23 cellular contexts compared by ENCODE assay signal in genomic region chr4:188783606-188784157, GRCh38.
"Had no signal": no experiment of that assay in that cellular context is flagged by ENCODE, and none has a peak within 500 bp of the region (broad histone marks: within the 10 kb centered on the region; RNA-seq: fewer than 3 reads in every experiment).

No MANE protein-coding gene starts in this region.

- H3K27me3 ChIP-seq: gastrocnemius medialis, neutrophil, pancreas, thyroid gland had no signal

- ATAC-seq: activated CD4-positive, alpha-beta T cell treated with anti-CD3 and anti-CD28 coated beads for 36 hours; activated T-cell treated with anti-CD3 and anti-CD28 coated beads, Interleukin-2, amount 50 U/mL, for 4 hours; gastrocnemius medialis; left colon; natural killer cell treated with Interleukin-12 subunit alpha and Interleukin-12 subunit beta and Interleukin-15 and Interleukin-18, amount 100 ng/mL, for 72 hours; pancreas; psoas muscle; right cardiac atrium; stimulated activated naive CD8-positive, alpha-beta T cell treated with anti-CD3 and anti-CD28 coated beads, Interleukin-15, Interleukin-2, amounts not matched to agents 100 U/mL and 50 U/mL, for 24 hours; T-helper 17 cell had no signal

- H3K4me3 Mint-ChIP-seq: activated B cell treated with CpG ODN at 0.5 μM for 24 hours; activated CD4-positive, alpha-beta T cell treated with anti-CD3 and anti-CD28 coated beads for 36 hours; activated naive CD8-positive, alpha-beta T cell treated with anti-CD3 and anti-CD28 coated beads, Interleukin-2, amount 10 ng/mL, durations not matched to agents 7 days and 5 days; activated T-cell treated with anti-CD3 and anti-CD28 coated beads, Interleukin-2, amount 50 U/mL, for 4 hours; memory B cell; natural killer cell treated with Interleukin-12 subunit alpha and Interleukin-12 subunit beta and Interleukin-15 and Interleukin-18, amount 100 ng/mL, for 72 hours; T-helper 17 cell had no signal

- H3K27ac ChIP-seq: coronary artery, epithelial cell of prostate, gastrocnemius medialis, neutrophil, pancreas, psoas muscle, thyroid gland had no signal

- H3K9me3 ChIP-seq: gastrocnemius medialis, neutrophil, pancreas, psoas muscle, thyroid gland had no signal

- H3K9me3 Mint-ChIP-seq: activated B cell treated with CpG ODN at 0.5 μM for 24 hours; activated T-cell treated with anti-CD3 and anti-CD28 coated beads, Interleukin-2, amount 50 U/mL, for 4 hours had no signal

- H3K4me3 ChIP-seq: coronary artery, gastrocnemius medialis, pancreas, psoas muscle, thyroid gland had no signal

- DNase-seq: activated B cell treated with CpG ODN at 0.5 μM for 24 hours; activated CD4-positive, alpha-beta T cell treated with anti-CD3 and anti-CD28 coated beads for 36 hours; activated CD4-positive, alpha-beta T cell treated with anti-CD3 and anti-CD28 coated beads, Interleukin-2, amount 50 U/mL, for 48 hours; activated CD8-positive, alpha-beta memory T cell treated with anti-CD3 and anti-CD28 coated beads, Interleukin-2, amount 50 U/mL, for 48 hours; activated naive CD4-positive, alpha-beta T cell treated with Interleukin-2 at 50 U/mL for 16 hours; activated naive CD8-positive, alpha-beta T cell treated with anti-CD3 and anti-CD28 coated beads, Interleukin-2, amount 10 ng/mL, durations not matched to agents 7 days and 5 days; activated T-cell treated with anti-CD3 and anti-CD28 coated beads, Interleukin-2, amount 50 U/mL, for 4 hours; cerebellar nuclear complex; gastrocnemius medialis; head of caudate nucleus; left colon; pancreas; psoas muscle; right cardiac atrium; stimulated activated CD4-positive, alpha-beta T cell treated with anti-CD3 and anti-CD28 coated beads, Interleukin-4, amount 100 ng/mL, for 24 hours; stimulated activated naive CD8-positive, alpha-beta T cell treated with anti-CD3 and anti-CD28 coated beads, Interleukin-15, Interleukin-2, amounts not matched to agents 100 U/mL and 50 U/mL, for 24 hours; T-helper 17 cell; thyroid gland had no signal

- H3K36me3 Mint-ChIP-seq: activated naive CD8-positive, alpha-beta T cell treated with anti-CD3 and anti-CD28 coated beads, Interleukin-2, amount 10 ng/mL, durations not matched to agents 7 days and 5 days; memory B cell; natural killer cell treated with Interleukin-12 subunit alpha and Interleukin-12 subunit beta and Interleukin-15 and Interleukin-18, amount 100 ng/mL, for 72 hours had no signal

- H3K27me3 Mint-ChIP-seq: activated B cell treated with CpG ODN at 0.5 μM for 24 hours; activated CD4-positive, alpha-beta T cell treated with anti-CD3 and anti-CD28 coated beads for 36 hours; activated naive CD8-positive, alpha-beta T cell treated with anti-CD3 and anti-CD28 coated beads, Interleukin-2, amount 10 ng/mL, durations not matched to agents 7 days and 5 days; memory B cell; natural killer cell treated with Interleukin-12 subunit alpha and Interleukin-12 subunit beta and Interleukin-15 and Interleukin-18, amount 100 ng/mL, for 72 hours; T-helper 17 cell had no signal

- H3K36me3 ChIP-seq: gastrocnemius medialis, neutrophil, pancreas, thyroid gland had no signal

- H3K27ac Mint-ChIP-seq: activated B cell treated with CpG ODN at 0.5 μM for 24 hours; activated CD4-positive, alpha-beta T cell treated with anti-CD3 and anti-CD28 coated beads for 36 hours; activated naive CD8-positive, alpha-beta T cell treated with anti-CD3 and anti-CD28 coated beads, Interleukin-2, amount 10 ng/mL, durations not matched to agents 7 days and 5 days; memory B cell; natural killer cell treated with Interleukin-12 subunit alpha and Interleukin-12 subunit beta and Interleukin-15 and Interleukin-18, amount 100 ng/mL, for 72 hours; T-helper 17 cell had no signal

- H3K4me1 ChIP-seq: gastrocnemius medialis, pancreas, psoas muscle, thyroid gland had no signal

- H3K4me1 Mint-ChIP-seq: activated B cell treated with CpG ODN at 0.5 μM for 24 hours; activated CD4-positive, alpha-beta T cell treated with anti-CD3 and anti-CD28 coated beads for 36 hours; activated naive CD8-positive, alpha-beta T cell treated with anti-CD3 and anti-CD28 coated beads, Interleukin-2, amount 10 ng/mL, durations not matched to agents 7 days and 5 days; memory B cell; T-helper 17 cell had no signal
